Comparison of ENCODE assay signal across 24 cellular contexts in the genomic region with DNA sequence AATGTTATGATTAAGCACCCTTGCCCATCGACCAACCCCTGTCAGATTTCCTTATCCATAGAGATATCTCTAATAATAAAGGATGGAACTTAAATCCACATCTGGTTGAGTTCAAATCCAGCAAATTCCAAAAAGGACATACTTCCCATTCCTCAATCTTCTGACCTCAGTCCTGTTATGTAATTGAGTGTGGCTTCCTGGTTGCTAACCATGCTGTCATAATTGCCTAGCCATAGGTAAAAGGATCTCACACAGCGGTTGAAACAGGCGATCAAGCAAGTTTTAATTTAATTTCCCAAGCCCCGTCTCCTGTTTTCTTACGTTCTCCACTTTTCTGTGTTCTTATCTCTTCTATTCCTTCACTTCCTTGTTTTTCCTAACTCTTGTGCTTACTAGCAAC.
A peak's percentile ranks its signal among the peaks of the same experiment; 100 is the strongest.
DNase-seq lines count a peak whose midpoint lies in the region; ATAC-seq, FAIRE-seq and TF ChIP-seq lines count a peak whose summit lies in the region.
"Had no signal": no experiment of that assay in that cellular context is flagged by ENCODE, and none has a peak within 500 bp of the region (broad histone marks: within the 10 kb centered on the region; RNA-seq: fewer than 3 reads in every experiment).

No MANE protein-coding gene starts in this region.

- H3K4me3 Mint-ChIP-seq in HFFc6 = peak overlapping the region; percentile 49
- H3K4me3 Mint-ChIP-seq: activated naive CD8-positive, alpha-beta T cell; central memory CD8-positive, alpha-beta T cell; stimulated activated effector memory CD8-positive, alpha-beta T cell treated with anti-CD3 and anti-CD28 coated beads, Interleukin-12 subunit alpha, Interleukin-12 subunit beta, amount 100 ng/mL, for 72 hours had no signal

- H3K36me3 Mint-ChIP-seq in HFFc6 (ENCODE audit: low read depth) = no peaks in the 10 kb centered on the region
- H3K36me3 Mint-ChIP-seq: activated naive CD8-positive, alpha-beta T cell; stimulated activated effector memory CD8-positive, alpha-beta T cell treated with anti-CD3 and anti-CD28 coated beads, Interleukin-12 subunit alpha, Interleukin-12 subunit beta, amount 100 ng/mL, for 72 hours had no signal

- H3K4me3 ChIP-seq in ACC112 (ENCODE audit: low read depth, low read length) (no peak overlapping the region), ascending aorta (no peak overlapping the region), small intestine (ENCODE audit: low read depth in 1 of 2, low read length in 2 of 2) (no peak overlapping the region)
- no peak overlapping the region for H3K4me3 ChIP-seq in effector memory CD4-positive, alpha-beta T cell (ENCODE audit: insufficient read depth, low read depth, low read length, poor library complexity, severe bottlenecking)
- H3K4me3 ChIP-seq: heart right ventricle, right lobe of liver, upper lobe of left lung had no signal

- H3K36me3 ChIP-seq in ACC112 (ENCODE audit: insufficient read depth, low read length) (no peaks in the 10 kb centered on the region), ascending aorta (no peaks in the 10 kb centered on the region), small intestine (ENCODE audit: control insufficient read depth in 2 of 2, insufficient read depth in 2 of 2, low read length in 2 of 2) (no peaks in the 10 kb centered on the region)
- H3K36me3 ChIP-seq in effector memory CD4-positive, alpha-beta T cell (ENCODE audit: control insufficient read depth, insufficient read depth, low read length) = no peaks in the 10 kb centered on the region
- H3K36me3 ChIP-seq: heart right ventricle, right lobe of liver, upper lobe of left lung had no signal

- no peaks in the 10 kb centered on the region for H3K9me3 ChIP-seq in ascending aorta
- H3K9me3 ChIP-seq in effector memory CD4-positive, alpha-beta T cell (ENCODE audit: control insufficient read depth, low read length) = no peaks in the 10 kb centered on the region
- no peaks in the 10 kb centered on the region for H3K9me3 ChIP-seq in small intestine (ENCODE audit: control insufficient read depth, low read depth)
- H3K9me3 ChIP-seq: heart right ventricle, right lobe of liver, upper lobe of left lung had no signal

- FAIRE-seq in small intestine (lab: Jason Lieb, UNC) = no peak
- FAIRE-seq: G401.6, GM19239, keratinocyte had no signal

- H2AFZ ChIP-seq in ACC112 (ENCODE audit: low read length, unreplicated experiment) = no peak overlapping the region

- H3K4me1 Mint-ChIP-seq in HFFc6 (ENCODE audit: low read depth) = peaks cover 62% of the 10 kb centered on the region
- H3K4me1 Mint-ChIP-seq: central memory CD8-positive, alpha-beta T cell; stimulated activated effector memory CD8-positive, alpha-beta T cell treated with anti-CD3 and anti-CD28 coated beads, Interleukin-12 subunit alpha, Interleukin-12 subunit beta, amount 100 ng/mL, for 72 hours had no signal

- intact Hi-C loops in ascending aorta (cut with DNase I) = loop anchor here (5.0 to 10.0 kb wide), 5 partner anchors 530 to 942 kb away; partner anchors contain the start of gene GPC6

- no peaks in the 10 kb centered on the region for H3K27me3 Mint-ChIP-seq in HFFc6 (ENCODE audit: insufficient read depth)
- H3K27me3 Mint-ChIP-seq: central memory CD8-positive, alpha-beta T cell had no signal

- H3K4me1 ChIP-seq in ACC112 (ENCODE audit: control insufficient read depth, insufficient read depth, low read length, unreplicated experiment) = peaks cover 30% of the 10 kb centered on the region
- H3K4me1 ChIP-seq in ascending aorta = peaks cover 0 to 17% of the 10 kb centered on the region in 2 donors
- no peaks in the 10 kb centered on the region for H3K4me1 ChIP-seq in effector memory CD4-positive, alpha-beta T cell (ENCODE audit: control insufficient read depth, insufficient read depth, low read length, poor library complexity, severe bottlenecking)
- no peaks in the 10 kb centered on the region for H3K4me1 ChIP-seq in small intestine (ENCODE audit: control insufficient read depth in 2 of 2, insufficient read depth in 1 of 2, low read depth in 1 of 2, low read length in 1 of 2)
- H3K4me1 ChIP-seq: heart right ventricle, upper lobe of left lung had no signal

- DNase-seq in HFFc6 = peak; percentile 16
- DNase-seq in ascending aorta (ENCODE audit: low spot score in 2 of 2) = no peak
- DNase-seq in glomerular visceral epithelial cell (ENCODE audit: extremely low spot score) = peak; percentile 35
- no peak for DNase-seq in cortex of kidney (lab: John Stamatoyannopoulos, UW)
- no peak for DNase-seq in effector memory CD4-positive, alpha-beta T cell
- DNase-seq in small intestine = no peak
- DNase-seq: 8988T; activated CD4-positive, alpha-beta T cell treated with anti-CD3 and anti-CD28 coated beads, Interleukin-2, amount 50 U/mL, for 4 hours; activated T-cell treated with anti-CD3 and anti-CD28 coated beads, Interleukin-2, amount 50 U/mL, for 1 hour; COR-L47; heart right ventricle; Kasumi-1; NCI-H146; NCI-H446; right lobe of liver; upper lobe of left lung had no signal

- H3K27me3 ChIP-seq in ACC112 (ENCODE audit: insufficient read depth, low read length) (no peaks in the 10 kb centered on the region), ascending aorta (no peaks in the 10 kb centered on the region), small intestine (ENCODE audit: control insufficient read depth in 2 of 2, insufficient read depth in 2 of 2, low read length in 2 of 2) (no peaks in the 10 kb centered on the region)
- H3K27me3 ChIP-seq in effector memory CD4-positive, alpha-beta T cell (replicated peaks; ENCODE audit: control insufficient read depth, insufficient read depth, low read length, poor library complexity, severe bottlenecking) = no peaks in the 10 kb centered on the region
- H3K27me3 ChIP-seq: heart right ventricle, right lobe of liver, upper lobe of left lung had no signal

- H3K9me3 Mint-ChIP-seq in HFFc6 = no peaks in the 10 kb centered on the region
- H3K9me3 Mint-ChIP-seq: central memory CD8-positive, alpha-beta T cell; stimulated activated effector memory CD8-positive, alpha-beta T cell treated with anti-CD3 and anti-CD28 coated beads, Interleukin-12 subunit alpha, Interleukin-12 subunit beta, amount 100 ng/mL, for 72 hours had no signal

- WGBS in small intestine, 3 donors = 82 to 90% (median 86%) methylated on average over 5 of the region's 5 CpGs

- peak overlapping the region; percentile 62 for H3K27ac Mint-ChIP-seq in HFFc6
- H3K27ac Mint-ChIP-seq: activated naive CD8-positive, alpha-beta T cell; stimulated activated effector memory CD8-positive, alpha-beta T cell treated with anti-CD3 and anti-CD28 coated beads, Interleukin-12 subunit alpha, Interleukin-12 subunit beta, amount 100 ng/mL, for 72 hours had no signal

- no peaks in the 10 kb centered on the region for H3K79me2 ChIP-seq in ACC112 (ENCODE audit: control insufficient read depth, insufficient read depth, low read length, unreplicated experiment)

- peak overlapping the region; percentile 65; the same call in 1 of the 2 replicates for H3K27ac ChIP-seq in ACC112 (ENCODE audit: low read depth, low read length)
- H3K27ac ChIP-seq in ascending aorta = peak overlapping the region; percentile 22 to 66
- H3K27ac ChIP-seq in effector memory CD4-positive, alpha-beta T cell (ENCODE audit: insufficient read depth, low read length, poor library complexity, severe bottlenecking) = no peak overlapping the region
- no peak overlapping the region for H3K27ac ChIP-seq in small intestine (ENCODE audit: low read depth in 1 of 2, low read length in 1 of 2)
- H3K27ac ChIP-seq: heart right ventricle, upper lobe of left lung had no signal

- no peak for TF ChIP-seq CTCF in HFFc6 (IDR thresholded peaks at IDR 0.05)
- no peak for TF ChIP-seq CTCF in ascending aorta (IDR thresholded peaks at IDR 0.05)

- ATAC-seq in GM18861 (IDR thresholded peaks at IDR 0.05; ENCODE audit: unreplicated experiment) = no peak
- ATAC-seq: heart right ventricle; stimulated activated effector memory CD8-positive, alpha-beta T cell treated with anti-CD3 and anti-CD28 coated beads, Interleukin-12 subunit alpha, Interleukin-12 subunit beta, amount 100 ng/mL, for 72 hours had no signal

Comparison
In these comparisons a context has a peak if more than half of its experiments do, and no peak if none do; other contexts are left out.
1. H3K27ac ChIP-seq: peak in ACC112 (single experiment) and ascending aorta (2 of 2); none in effector memory CD4-positive, alpha-beta T cell (single experiment) and small intestine (0 of 2).
2. DNase-seq: peak in HFFc6 (single experiment) and glomerular visceral epithelial cell (single experiment); none in ascending aorta (0 of 2), cortex of kidney (single experiment), effector memory CD4-positive, alpha-beta T cell (0 of 3) and small intestine (single experiment).